14 cellular contexts compared by ENCODE assay signal in the genomic region with DNA sequence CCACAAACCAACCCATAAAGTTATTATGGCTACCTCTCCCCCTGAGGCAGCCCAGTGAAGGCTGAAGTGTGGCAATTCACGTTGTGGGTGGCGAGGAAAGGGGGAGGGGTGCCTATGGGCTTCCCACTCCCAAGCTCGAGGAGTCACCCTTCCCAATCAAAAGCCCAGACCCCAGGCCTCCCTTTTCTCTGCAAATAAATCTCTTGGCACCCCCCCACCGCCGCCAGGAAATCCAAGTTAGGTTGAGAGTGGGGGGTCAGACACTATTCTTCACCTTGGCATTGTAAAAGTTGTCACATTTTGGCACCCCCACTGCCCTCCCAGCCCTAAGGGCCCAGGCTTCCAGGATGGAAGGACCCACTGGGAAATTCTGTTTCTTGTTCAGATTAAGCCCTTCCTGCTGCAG. TPM values are rescaled to one million over a fixed set of nuclear protein-coding genes. Genes with fewer than 3 reads are reported as not detected.
"Had no signal": no experiment of that assay in that cellular context is flagged by ENCODE, and none has a peak within 500 bp of the region (broad histone marks: within the 10 kb centered on the region; RNA-seq: fewer than 3 reads in every experiment).

No MANE protein-coding gene starts in this region.

- H3K27me3 Mint-ChIP-seq: central memory CD8-positive, alpha-beta T cell; natural killer cell treated with Interleukin-12 subunit alpha and Interleukin-12 subunit beta and Interleukin-15 and Interleukin-18, amount 100 ng/mL, for 72 hours; progenitor cell of endocrine pancreas; stimulated activated naive CD8-positive, alpha-beta T cell treated with anti-CD3 and anti-CD28 coated beads, Interleukin-15, amount 100 ng/mL, for 72 hours; T-cell had no signal

- H3K27me3 ChIP-seq: right atrium auricular region had no signal

- H3K4me3 ChIP-seq: left ventricle myocardium inferior, right atrium auricular region, SK-N-MC, smooth muscle cell, thoracic aorta had no signal

- H3K4me3 Mint-ChIP-seq: natural killer cell treated with Interleukin-12 subunit alpha and Interleukin-12 subunit beta and Interleukin-15 and Interleukin-18, amount 100 ng/mL, for 72 hours had no signal

- H3K27ac ChIP-seq: left ventricle myocardium inferior, right atrium auricular region, SK-N-MC, thoracic aorta had no signal

- FAIRE-seq: keratinocyte had no signal

- H3K9me3 Mint-ChIP-seq: central memory CD8-positive, alpha-beta T cell; natural killer cell treated with Interleukin-12 subunit alpha and Interleukin-12 subunit beta and Interleukin-15 and Interleukin-18, amount 100 ng/mL, for 72 hours; stimulated activated naive CD8-positive, alpha-beta T cell treated with anti-CD3 and anti-CD28 coated beads, Interleukin-15, amount 100 ng/mL, for 72 hours; T-cell had no signal

- H3K27ac Mint-ChIP-seq: progenitor cell of endocrine pancreas; stimulated activated naive CD8-positive, alpha-beta T cell treated with anti-CD3 and anti-CD28 coated beads, Interleukin-15, amount 100 ng/mL, for 72 hours had no signal

- H3K9me3 ChIP-seq: left ventricle myocardium inferior, right atrium auricular region, thoracic aorta had no signal

- H3K4me2 ChIP-seq: smooth muscle cell had no signal

- DNase-seq: amniotic stem cell, cortex of kidney, hippocampal formation had no signal

RNA-seq across cellular contexts. Expression of a gene that starts 6.9 kb away (rescaled TPM):
- polyA plus RNA-seq: keratinocyte had no signal

RNA-seq across cellular contexts. Expression of a gene that starts 49.6 kb away (rescaled TPM):
- total RNA-seq: left ventricle myocardium inferior, progenitor cell of endocrine pancreas, right atrium auricular region, smooth muscle cell, T-cell had no signal
- polyA plus RNA-seq: keratinocyte had no signal
